29 cellular contexts compared by ENCODE assay signal in the genomic region with DNA sequence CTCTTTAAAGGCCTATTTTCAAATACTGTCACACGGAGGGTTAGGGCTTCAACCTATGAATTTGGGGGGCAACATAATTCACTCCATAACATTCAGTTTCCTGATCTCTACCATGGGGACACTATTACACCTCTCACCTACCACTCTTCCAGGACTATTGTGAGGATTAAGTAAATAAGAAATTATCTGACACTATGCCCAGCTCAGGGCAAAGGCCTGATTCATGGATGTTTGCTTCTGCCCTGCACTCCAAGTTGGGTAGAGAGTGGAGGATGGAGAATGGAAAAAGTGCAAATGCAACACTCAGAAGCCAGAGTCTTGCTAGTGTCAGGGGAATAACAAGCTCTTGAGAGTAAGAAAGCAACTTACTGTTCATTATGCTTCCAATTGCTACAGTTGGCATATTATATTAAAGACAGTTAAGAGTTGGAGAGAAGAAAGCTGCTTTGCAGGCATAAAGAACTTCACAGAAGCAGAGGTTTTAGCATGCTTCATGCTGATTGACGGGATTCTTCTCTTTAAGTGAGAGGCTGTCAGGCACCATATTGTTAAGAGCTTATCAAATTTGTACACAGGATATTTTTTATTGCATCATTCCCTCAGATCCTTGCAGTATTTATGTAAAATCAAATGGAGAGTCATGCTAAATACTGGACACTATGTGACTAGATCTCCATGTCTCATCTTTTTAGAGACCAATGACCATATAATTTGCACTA.
"Had no signal": no experiment of that assay in that cellular context is flagged by ENCODE, and none has a peak within 500 bp of the region (broad histone marks: within the 10 kb centered on the region; RNA-seq: fewer than 3 reads in every experiment).

No MANE protein-coding gene starts in this region.

- H3K27me3 Mint-ChIP-seq: dendritic cell treated with granulocyte-macrophage colony-stimulating factor and Interleukin-4, amounts not matched to agents 40 ng/mL and 50 ng/mL, for 4 days; stimulated activated naive CD8-positive, alpha-beta T cell treated with anti-CD3 and anti-CD28 coated beads, Interleukin-15, amount 100 ng/mL, for 72 hours had no signal

- H3K9me3 Mint-ChIP-seq: dendritic cell treated with granulocyte-macrophage colony-stimulating factor and Interleukin-4, amounts not matched to agents 40 ng/mL and 50 ng/mL, for 4 days; effector memory CD8-positive, alpha-beta T cell; nephron progenitor cell; stimulated activated naive CD8-positive, alpha-beta T cell treated with anti-CD3 and anti-CD28 coated beads, Interleukin-15, amount 100 ng/mL, for 72 hours had no signal

- H3K36me3 ChIP-seq: colonic mucosa, esophagus squamous epithelium, heart right ventricle, left ventricle myocardium inferior, lower lobe of right lung, ovary, thyroid gland, vagina had no signal

- ATAC-seq: effector memory CD8-positive, alpha-beta T cell; heart right ventricle; left cardiac atrium; lower lobe of right lung; naive thymus-derived CD8-positive, alpha-beta T cell; psoas muscle; right cardiac atrium; stimulated activated naive CD8-positive, alpha-beta T cell treated with anti-CD3 and anti-CD28 coated beads, Interleukin-15, amount 100 ng/mL, for 72 hours had no signal

- H3K36me3 Mint-ChIP-seq: naive thymus-derived CD8-positive, alpha-beta T cell had no signal

- H3K9me3 ChIP-seq: colonic mucosa, esophagus squamous epithelium, lower lobe of right lung, ovary, psoas muscle, thyroid gland, vagina had no signal

- H3K27ac ChIP-seq: colonic mucosa, esophagus squamous epithelium, heart right ventricle, left ventricle myocardium inferior, lower lobe of right lung, ovary, psoas muscle, thyroid gland, vagina had no signal

- H3K4me3 ChIP-seq: colonic mucosa, esophagus squamous epithelium, heart right ventricle, left ventricle myocardium inferior, lower lobe of right lung, ovary, psoas muscle, thyroid gland, vagina had no signal

- H3K4me1 ChIP-seq: colonic mucosa, esophagus squamous epithelium, heart right ventricle, left ventricle myocardium inferior, lower lobe of right lung, thyroid gland, vagina had no signal

- H3K27ac Mint-ChIP-seq: dendritic cell treated with granulocyte-macrophage colony-stimulating factor and Interleukin-4, amounts not matched to agents 40 ng/mL and 50 ng/mL, for 4 days; effector memory CD8-positive, alpha-beta T cell; naive thymus-derived CD8-positive, alpha-beta T cell; nephron progenitor cell had no signal

- H3K27me3 ChIP-seq: colonic mucosa, ovary, thyroid gland, vagina had no signal

- DNase-seq: colonic mucosa; effector memory CD8-positive, alpha-beta T cell; erythroblast; esophagus squamous epithelium; foreskin melanocyte; glutamatergic neuron; heart right ventricle; hippocampal formation; left cardiac atrium; left ventricle myocardium inferior; lower lobe of right lung; naive thymus-derived CD8-positive, alpha-beta T cell; nephron progenitor cell; occipital lobe; ovary; posterior cingulate gyrus; psoas muscle; right cardiac atrium; small intestine; stimulated activated CD4-positive, alpha-beta T cell treated with anti-CD3 and anti-CD28 coated beads, Interleukin-12 subunit alpha, Interleukin-12 subunit beta, amount 100 ng/mL, for 4 hours; stimulated activated CD4-positive, alpha-beta T cell treated with anti-CD3 and anti-CD28 coated beads, Interleukin-1b, Interleukin-23, amount 100 ng/mL, for 48 hours; stimulated activated CD4-positive, alpha-beta T cell treated with anti-CD3 and anti-CD28 coated beads, Interleukin-4, amount 100 ng/mL, for 1 hour; stimulated activated CD8-positive, alpha-beta memory T cell treated with anti-CD3 and anti-CD28 coated beads, Interleukin-4, amount 100 ng/mL, for 48 hours; stimulated activated naive CD4-positive, alpha-beta T cell; stimulated activated naive CD8-positive, alpha-beta T cell treated with anti-CD3 and anti-CD28 coated beads, Interleukin-15, amount 100 ng/mL, for 72 hours; thyroid gland; trophoblast cell had no signal

- H3K4me1 Mint-ChIP-seq: naive thymus-derived CD8-positive, alpha-beta T cell; stimulated activated naive CD8-positive, alpha-beta T cell treated with anti-CD3 and anti-CD28 coated beads, Interleukin-15, amount 100 ng/mL, for 72 hours had no signal

- H3K4me3 Mint-ChIP-seq: dendritic cell treated with granulocyte-macrophage colony-stimulating factor and Interleukin-4, amounts not matched to agents 40 ng/mL and 50 ng/mL, for 4 days; effector memory CD8-positive, alpha-beta T cell; naive thymus-derived CD8-positive, alpha-beta T cell; nephron progenitor cell; stimulated activated naive CD8-positive, alpha-beta T cell treated with anti-CD3 and anti-CD28 coated beads, Interleukin-15, amount 100 ng/mL, for 72 hours had no signal
